26 cellular contexts compared by ENCODE assay signal in genomic region chr2:181483876-181484275, GRCh38. TPM values are rescaled to one million over a fixed set of nuclear protein-coding genes. Genes with fewer than 3 reads are reported as not detected.
DNase-seq lines count a peak whose midpoint lies in the region; ATAC-seq and TF ChIP-seq lines count a peak whose summit lies in the region.
"Had no signal": no experiment of that assay in that cellular context is flagged by ENCODE, and none has a peak within 500 bp of the region (broad histone marks: within the 10 kb centered on the region; RNA-seq: fewer than 3 reads in every experiment).

No MANE protein-coding gene starts in this region.

- H3K9me2 ChIP-seq in SK-N-SH: no peaks in the 10 kb centered on the region

- intact Hi-C loops in lower lobe of right lung (cut with DNase I): no loop called here

- no peak overlapping the region for H3K4me3 Mint-ChIP-seq in memory B cell
- H3K4me3 Mint-ChIP-seq: activated CD8-positive, alpha-beta T cell treated with anti-CD3 and anti-CD28 coated beads, Interleukin-2, amount 10 ng/mL, durations not matched to agents 7 days and 5 days; brain; CD14-positive monocyte; mesothelial cell of epicardium; neural crest cell; T-helper 1 cell treated with Interleukin-12 subunit alpha and Interleukin-12 subunit beta and Interleukin-4 antibody, amounts not matched to agents 30 μg/mL and 1 μg/mL, for 36 hours had no signal

- no peak overlapping the region for H3K4me3 ChIP-seq in SK-N-SH (ENCODE audit: low read depth in 2 of 2, low read length in 1 of 2)
- H3K4me3 ChIP-seq in lower lobe of right lung: no peak overlapping the region
- H3K4me3 ChIP-seq: colonic mucosa, thyroid gland had no signal

- POLR2A ChIA-PET in SK-N-SH (lab: Yijun Ruan, JAX): no interaction called here

- WGBS in SK-N-SH (ENCODE audit: low lambda C conversion rate): 19% methylated on average over 1 of the region's 1 CpG

- TF ChIP-seq EP300 in SK-N-SH (IDR thresholded peaks at IDR 0.05; ENCODE audit: borderline replicate concordance in 1 of 2, low read depth in 1 of 2, low read length in 1 of 2): no peak

- no peak overlapping the region for H3K4me2 ChIP-seq in SK-N-SH

- no peak overlapping the region for H3K9ac ChIP-seq in SK-N-SH

- H4K20me1 ChIP-seq in SK-N-SH (ENCODE audit: insufficient read depth): no peaks in the 10 kb centered on the region

- peaks cover 41% of the 10 kb centered on the region for H3K36me3 Mint-ChIP-seq in memory B cell
- H3K36me3 Mint-ChIP-seq: mesothelial cell of epicardium had no signal

- H3K27ac ChIP-seq in SK-N-SH (ENCODE audit: low read depth in 2 of 2, low read length in 1 of 2) (no peak overlapping the region), lower lobe of right lung (no peak overlapping the region)
- H3K27ac ChIP-seq: colonic mucosa, thyroid gland, VCaP had no signal

- no peaks in the 10 kb centered on the region for H3K9me3 Mint-ChIP-seq in memory B cell
- H3K9me3 Mint-ChIP-seq: brain; CD14-positive monocyte; mesothelial cell of epicardium; neural crest cell; T-helper 1 cell treated with Interleukin-12 subunit alpha and Interleukin-12 subunit beta and Interleukin-4 antibody, amounts not matched to agents 30 μg/mL and 1 μg/mL, for 36 hours had no signal

- no peak for DNase-seq in SK-N-SH
- peak; percentile 98 for DNase-seq in DMS79 treated with DMSO at 0.1 percent for 48 hours (lab: John Stamatoyannopoulos, UW)
- peak; percentile 81 for DNase-seq in NCI-H345 treated with DMSO at 0.1 percent for 48 hours (lab: John Stamatoyannopoulos, UW; ENCODE audit: unreplicated experiment)
- DNase-seq in memory B cell (ENCODE audit: low spot score in 2 of 2): no peak
- DNase-seq in lower lobe of right lung: no peak
- DNase-seq: activated CD8-positive, alpha-beta T cell treated with anti-CD3 and anti-CD28 coated beads, Interleukin-2, amount 10 ng/mL, durations not matched to agents 7 days and 5 days; activated T-cell treated with anti-CD3 and anti-CD28 coated beads, Interleukin-2, amount 50 U/mL, for 1 hour; colonic mucosa; DND-41; glutamatergic neuron; H7; left colon; NCI-H1930; NCI-H526; Right ventricle myocardium superior; stimulated activated naive CD4-positive, alpha-beta T cell; thyroid gland had no signal

- ATAC-seq in SK-N-SH treated with all-trans-retinoic acid at 6 μM for 48 hours (no peak), memory B cell (ENCODE audit: low read depth) (no peak), lower lobe of right lung (no peak), GM18511 (IDR thresholded peaks at IDR 0.05; ENCODE audit: unreplicated experiment) (no peak), HG03108 (IDR thresholded peaks at IDR 0.05; ENCODE audit: unreplicated experiment) (no peak)
- ATAC-seq: activated CD8-positive, alpha-beta T cell treated with anti-CD3 and anti-CD28 coated beads, Interleukin-2, amount 10 ng/mL, durations not matched to agents 7 days and 5 days; left colon had no signal

- no peaks in the 10 kb centered on the region for H3K79me2 ChIP-seq in SK-N-SH (ENCODE audit: insufficient read depth)

- peaks cover 5% of the 10 kb centered on the region for H3K4me1 Mint-ChIP-seq in memory B cell
- H3K4me1 Mint-ChIP-seq: mesothelial cell of epicardium had no signal

- no peaks in the 10 kb centered on the region; a peak in 2 of 4 replicates for H3K4me1 ChIP-seq in SK-N-SH (ENCODE audit: control insufficient read depth in 1 of 2, insufficient read depth in 2 of 2, low read depth in 1 of 2, low read length in 1 of 2)
- no peaks in the 10 kb centered on the region for H3K4me1 ChIP-seq in lower lobe of right lung
- H3K4me1 ChIP-seq: colonic mucosa, thyroid gland had no signal

- H3K36me3 ChIP-seq in SK-N-SH (replicated peaks in 1 of 2; ENCODE audit: control insufficient read depth in 1 of 2, insufficient read depth in 2 of 2, low read length in 1 of 2) (peaks cover 11 to 23% of the 10 kb centered on the region in 2 experiments), lower lobe of right lung (peaks cover 15% of the 10 kb centered on the region)
- H3K36me3 ChIP-seq: colonic mucosa, thyroid gland had no signal

- H3K27ac Mint-ChIP-seq in memory B cell: peak overlapping the region; percentile 60
- H3K27ac Mint-ChIP-seq: brain; mesothelial cell of epicardium; T-helper 1 cell treated with Interleukin-12 subunit alpha and Interleukin-12 subunit beta and Interleukin-4 antibody, amounts not matched to agents 30 μg/mL and 1 μg/mL, for 36 hours had no signal

- TF ChIP-seq CTCF in SK-N-SH (IDR thresholded peaks at IDR 0.05): no peak
- no peak for TF ChIP-seq CTCF in lower lobe of right lung (IDR thresholded peaks at IDR 0.05)

- TF ChIP-seq RAD21 in SK-N-SH (IDR thresholded peaks at IDR 0.05; ENCODE audit: low read length): no peak

- CTCF ChIA-PET in SK-N-SH (lab: Yijun Ruan, JAX): interaction anchor here (0.9 to 2.1 kb wide), 3 partner anchors 17 to 379 kb away, joined by 4 to 6 read pairs (median 4); no protein-coding TSS in a partner anchor

- no peak overlapping the region for H2AFZ ChIP-seq in SK-N-SH (ENCODE audit: low read depth)

- no peaks in the 10 kb centered on the region for H3F3A ChIP-seq in SK-N-SH (replicated peaks; ENCODE audit: insufficient read depth)

- H3K27me3 Mint-ChIP-seq in memory B cell: no peaks in the 10 kb centered on the region
- H3K27me3 Mint-ChIP-seq: brain had no signal

- H3K27me3 ChIP-seq in SK-N-SH (ENCODE audit: insufficient read depth) (no peaks in the 10 kb centered on the region), lower lobe of right lung (ENCODE audit: low read depth) (no peaks in the 10 kb centered on the region)
- H3K27me3 ChIP-seq: colonic mucosa, thyroid gland had no signal

- H3K9me3 ChIP-seq in SK-N-SH: no peaks in the 10 kb centered on the region
- H3K9me3 ChIP-seq in lower lobe of right lung: no peaks in the 10 kb centered on the region
- H3K9me3 ChIP-seq: colonic mucosa, thyroid gland had no signal

TF ChIP-seq in SK-N-SH treated with all-trans-retinoic acid at 6 μM for 48 hours, 23 proteins besides CTCF, POLR2A, EP300 and RAD21:
- TF ChIP-seq ISL1 (CRISPR knock-in tag; IDR thresholded peaks at IDR 0.05) (peak; percentile 40), ARNTL (CRISPR knock-in tag; IDR thresholded peaks at IDR 0.05; ENCODE audit: borderline replicate concordance, low read depth) (no peak)

TF ChIP-seq in SK-N-SH, 30 proteins besides CTCF, POLR2A, EP300 and RAD21 (continues in another document):
- TF ChIP-seq REST (IDR thresholded peaks at IDR 0.05; ENCODE audit: low read depth, low read length) (no peak), MXI1 (IDR thresholded peaks at IDR 0.05; ENCODE audit: low read depth, low read length) (no peak), FOSL2 (IDR thresholded peaks at IDR 0.05; ENCODE audit: borderline replicate concordance, low read depth) (no peak), RFX5 (IDR thresholded peaks at IDR 0.05; ENCODE audit: low read length) (no peak), NFIC (IDR thresholded peaks at IDR 0.05; ENCODE audit: borderline replicate concordance) (no peak), TCF12 (IDR thresholded peaks at IDR 0.05) (no peak), TAF1 (IDR thresholded peaks at IDR 0.05; ENCODE audit: borderline replicate concordance, low read depth, low read length) (no peak), FOXM1 (IDR thresholded peaks at IDR 0.05; ENCODE audit: low read depth) (no peak), JUND (IDR thresholded peaks at IDR 0.05) (no peak), CHD2 (IDR thresholded peaks at IDR 0.05; ENCODE audit: low read length, partially characterized antibody) (no peak), USF2 (IDR thresholded peaks at IDR 0.05; ENCODE audit: borderline replicate concordance, low read depth, low read length) (no peak), EZH2phosphoT487 (IDR thresholded peaks at IDR 0.05; ENCODE audit: borderline replicate concordance, low read depth) (no peak), YY1 (IDR thresholded peaks at IDR 0.05; ENCODE audit: low read depth) (no peak)

RNA-seq across cellular contexts. Expression of gene ITGA4, which starts 26.7 kb away (rescaled TPM):
- polyA plus RNA-seq in SK-N-SH (2012; rRNA removed): 10.5 and 12.5 TPM in 2 replicates
- polyA plus RNA-seq in SK-N-SH (2012; cell fraction: cytosol; rRNA removed): 14.1 and 15.4 TPM in 2 replicates
- 7.0 and 12.7 TPM in 2 replicates for polyA plus RNA-seq in SK-N-SH (2012; cell fraction: nucleus; rRNA removed)
- total RNA-seq in lower lobe of right lung: 24.0 TPM

Comparison
In these comparisons a context has a peak if more than half of its experiments do, and no peak if none do; other contexts are left out.
1. DNase-seq: peak in DMS79 treated with DMSO at 0.1 percent for 48 hours (single experiment) and NCI-H345 treated with DMSO at 0.1 percent for 48 hours (single experiment); none in SK-N-SH (single experiment), memory B cell (0 of 2) and lower lobe of right lung (single experiment).